ENCODE assay signal across 1 cellular context in the genomic region with DNA sequence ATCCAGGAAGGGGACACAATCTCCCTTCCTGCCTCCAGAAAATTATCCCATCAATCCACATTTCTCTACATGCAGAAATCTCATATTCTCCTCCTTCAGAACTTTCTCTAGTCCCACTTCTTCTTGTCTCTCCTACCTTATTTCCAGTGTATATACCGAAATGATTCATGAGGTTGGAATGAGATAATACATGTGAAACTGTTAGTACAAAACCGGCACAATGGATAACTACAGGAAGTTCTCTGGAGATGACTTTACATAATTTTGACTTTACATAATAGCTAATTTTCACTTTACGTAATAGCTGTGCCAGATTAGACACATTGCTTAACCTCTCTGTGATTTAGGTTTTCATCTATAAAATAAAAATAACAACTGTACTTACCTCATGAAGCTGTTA.
TF ChIP-seq lines count a peak whose summit lies in the region.

No MANE protein-coding gene starts in this region.

TF ChIP-seq in GM23338, 12 proteins besides CTCF, POLR2A, EP300 and RAD21 (continued from another document):
- TF ChIP-seq, protein P1, sequence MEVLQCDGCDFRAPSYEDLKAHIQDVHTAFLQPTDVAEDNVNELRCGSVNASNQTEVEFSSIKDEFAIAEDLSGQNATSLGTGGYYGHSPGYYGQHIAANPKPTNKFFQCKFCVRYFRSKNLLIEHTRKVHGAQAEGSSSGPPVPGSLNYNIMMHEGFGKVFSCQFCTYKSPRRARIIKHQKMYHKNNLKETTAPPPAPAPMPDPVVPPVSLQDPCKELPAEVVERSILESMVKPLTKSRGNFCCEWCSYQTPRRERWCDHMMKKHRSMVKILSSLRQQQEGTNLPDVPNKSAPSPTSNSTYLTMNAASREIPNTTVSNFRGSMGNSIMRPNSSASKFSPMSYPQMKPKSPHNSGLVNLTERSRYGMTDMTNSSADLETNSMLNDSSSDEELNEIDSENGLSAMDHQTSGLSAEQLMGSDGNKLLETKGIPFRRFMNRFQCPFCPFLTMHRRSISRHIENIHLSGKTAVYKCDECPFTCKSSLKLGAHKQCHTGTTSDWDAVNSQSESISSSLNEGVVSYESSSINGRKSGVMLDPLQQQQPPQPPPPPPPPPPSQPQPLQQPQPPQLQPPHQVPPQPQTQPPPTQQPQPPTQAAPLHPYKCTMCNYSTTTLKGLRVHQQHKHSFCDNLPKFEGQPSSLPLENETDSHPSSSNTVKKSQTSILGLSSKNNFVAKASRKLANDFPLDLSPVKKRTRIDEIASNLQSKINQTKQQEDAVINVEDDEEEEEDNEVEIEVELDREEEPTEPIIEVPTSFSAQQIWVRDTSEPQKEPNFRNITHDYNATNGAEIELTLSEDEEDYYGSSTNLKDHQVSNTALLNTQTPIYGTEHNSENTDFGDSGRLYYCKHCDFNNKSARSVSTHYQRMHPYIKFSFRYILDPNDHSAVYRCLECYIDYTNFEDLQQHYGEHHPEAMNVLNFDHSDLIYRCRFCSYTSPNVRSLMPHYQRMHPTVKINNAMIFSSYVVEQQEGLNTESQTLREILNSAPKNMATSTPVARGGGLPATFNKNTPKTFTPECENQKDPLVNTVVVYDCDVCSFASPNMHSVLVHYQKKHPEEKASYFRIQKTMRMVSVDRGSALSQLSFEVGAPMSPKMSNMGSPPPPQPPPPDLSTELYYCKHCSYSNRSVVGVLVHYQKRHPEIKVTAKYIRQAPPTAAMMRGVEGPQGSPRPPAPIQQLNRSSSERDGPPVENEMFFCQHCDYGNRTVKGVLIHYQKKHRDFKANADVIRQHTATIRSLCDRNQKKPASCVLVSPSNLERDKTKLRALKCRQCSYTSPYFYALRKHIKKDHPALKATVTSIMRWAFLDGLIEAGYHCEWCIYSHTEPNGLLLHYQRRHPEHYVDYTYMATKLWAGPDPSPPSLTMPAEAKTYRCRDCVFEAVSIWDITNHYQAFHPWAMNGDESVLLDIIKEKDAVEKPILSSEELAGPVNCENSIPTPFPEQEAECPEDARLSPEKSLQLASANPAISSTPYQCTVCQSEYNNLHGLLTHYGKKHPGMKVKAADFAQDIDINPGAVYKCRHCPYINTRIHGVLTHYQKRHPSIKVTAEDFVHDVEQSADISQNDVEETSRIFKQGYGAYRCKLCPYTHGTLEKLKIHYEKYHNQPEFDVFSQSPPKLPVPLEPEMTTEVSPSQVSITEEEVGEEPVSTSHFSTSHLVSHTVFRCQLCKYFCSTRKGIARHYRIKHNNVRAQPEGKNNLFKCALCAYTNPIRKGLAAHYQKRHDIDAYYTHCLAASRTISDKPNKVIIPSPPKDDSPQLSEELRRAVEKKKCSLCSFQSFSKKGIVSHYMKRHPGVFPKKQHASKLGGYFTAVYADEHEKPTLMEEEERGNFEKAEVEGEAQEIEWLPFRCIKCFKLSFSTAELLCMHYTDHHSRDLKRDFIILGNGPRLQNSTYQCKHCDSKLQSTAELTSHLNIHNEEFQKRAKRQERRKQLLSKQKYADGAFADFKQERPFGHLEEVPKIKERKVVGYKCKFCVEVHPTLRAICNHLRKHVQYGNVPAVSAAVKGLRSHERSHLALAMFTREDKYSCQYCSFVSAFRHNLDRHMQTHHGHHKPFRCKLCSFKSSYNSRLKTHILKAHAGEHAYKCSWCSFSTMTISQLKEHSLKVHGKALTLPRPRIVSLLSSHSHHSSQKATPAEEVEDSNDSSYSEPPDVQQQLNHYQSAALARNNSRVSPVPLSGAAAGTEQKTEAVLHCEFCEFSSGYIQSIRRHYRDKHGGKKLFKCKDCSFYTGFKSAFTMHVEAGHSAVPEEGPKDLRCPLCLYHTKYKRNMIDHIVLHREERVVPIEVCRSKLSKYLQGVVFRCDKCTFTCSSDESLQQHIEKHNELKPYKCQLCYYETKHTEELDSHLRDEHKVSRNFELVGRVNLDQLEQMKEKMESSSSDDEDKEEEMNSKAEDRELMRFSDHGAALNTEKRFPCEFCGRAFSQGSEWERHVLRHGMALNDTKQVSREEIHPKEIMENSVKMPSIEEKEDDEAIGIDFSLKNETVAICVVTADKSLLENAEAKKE (CRISPR knock-in tag; IDR thresholded peaks at IDR 0.05), result no peak
- TF ChIP-seq NANOG (IDR thresholded peaks at IDR 0.05; ENCODE audit: borderline replicate concordance) (no peak), JUNB (IDR thresholded peaks at IDR 0.05; ENCODE audit: unreplicated experiment) (no peak), STAT1 (IDR thresholded peaks at IDR 0.05; ENCODE audit: unreplicated experiment) (no peak), ZNF114 (CRISPR knock-in tag; IDR thresholded peaks at IDR 0.05) (no peak), EZH2phosphoT487 (IDR thresholded peaks at IDR 0.05; ENCODE audit: unreplicated experiment) (no peak)
